23 cellular contexts compared by ENCODE assay signal in genomic region chr5:4229414-4229813, GRCh38.
A peak's percentile ranks its signal among the peaks of the same experiment; 100 is the strongest.
DNase-seq lines count a peak whose midpoint lies in the region; ATAC-seq, FAIRE-seq and TF ChIP-seq lines count a peak whose summit lies in the region.
"Had no signal": no experiment of that assay in that cellular context is flagged by ENCODE, and none has a peak within 500 bp of the region (broad histone marks: within the 10 kb centered on the region; RNA-seq: fewer than 3 reads in every experiment).

No MANE protein-coding gene starts in this region.

- H3K9me3 Mint-ChIP-seq in GM23338 (peaks cover 7% of the 10 kb centered on the region), neural crest cell (peaks cover 10% of the 10 kb centered on the region)

- H3K79me2 ChIP-seq in GM23338 (replicated peaks; ENCODE audit: insufficient read depth) (no peaks in the 10 kb centered on the region), H1 (ENCODE audit: control insufficient read depth in 1 of 2, insufficient read depth in 2 of 2, low read length in 2 of 2) (no peaks in the 10 kb centered on the region)

- no peak overlapping the region for H3K56ac ChIP-seq in H1 (replicated peaks; ENCODE audit: insufficient read length, low read depth, low read length)

- no peak overlapping the region for H3K27ac ChIP-seq in GM23338 (ENCODE audit: low read depth)
- H3K27ac ChIP-seq in H1 (ENCODE audit: low read depth, low read length) = no peak overlapping the region
- H3K27ac ChIP-seq in upper lobe of right lung = no peak overlapping the region
- H3K27ac ChIP-seq in stomach = no peak overlapping the region
- H3K27ac ChIP-seq: A549 had no signal

- ATAC-seq in GM23338 (no peak), upper lobe of right lung (peak; percentile 6), HG03571 (IDR thresholded peaks at IDR 0.05; ENCODE audit: unreplicated experiment) (no peak), HG03045 (IDR thresholded peaks at IDR 0.05; ENCODE audit: unreplicated experiment) (no peak)
- ATAC-seq: A549, HepG2, PC-3 had no signal

- H2BK5ac ChIP-seq in H1 (ENCODE audit: low read depth, low read length) = no peak overlapping the region

- no peak overlapping the region for H3K14ac ChIP-seq in H1 (ENCODE audit: insufficient read length)

- TF ChIP-seq POLR2A in H1 (IDR thresholded peaks at IDR 0.05; ENCODE audit: control extremely low read depth in 1 of 2, low read depth in 2 of 2, low read length in 2 of 2) = no peak
- no peak for TF ChIP-seq POLR2A in stomach (IDR thresholded peaks at IDR 0.05)

- peak overlapping the region; percentile 72; the same call in 1 of the 2 replicates for H2BK20ac ChIP-seq in H1 (ENCODE audit: low read length)

- peaks cover 7% of the 10 kb centered on the region; the same call in 2 of the 3 replicates for H3K36me3 Mint-ChIP-seq in GM23338 (ENCODE audit: low read depth)
- peaks cover 8% of the 10 kb centered on the region for H3K36me3 Mint-ChIP-seq in neural crest cell (ENCODE audit: low read depth)

- H4K20me1 ChIP-seq in GM23338 (replicated peaks; ENCODE audit: insufficient read depth) (no peaks in the 10 kb centered on the region), H1 (replicated peaks in 1 of 2; ENCODE audit: control insufficient read depth in 1 of 2, insufficient read depth in 2 of 2, low read length in 2 of 2) (no peaks in the 10 kb centered on the region)

- no peak overlapping the region for H3K4ac ChIP-seq in H1 (replicated peaks; ENCODE audit: insufficient read length, low read depth, low read length)

- H4K8ac ChIP-seq in H1 (ENCODE audit: extremely low read depth, insufficient read depth, low read length) = peak overlapping the region; percentile 5; the same call in 1 of the 2 replicates

- TF ChIP-seq EP300 in H1 (IDR thresholded peaks at IDR 0.05; ENCODE audit: borderline replicate concordance in 1 of 2, low read depth in 2 of 2, low read length in 2 of 2) (no peak), stomach (IDR thresholded peaks at IDR 0.05) (no peak)

- no peak overlapping the region for H3K23ac ChIP-seq in H1 (ENCODE audit: insufficient read length)

- H3F3A ChIP-seq in GM23338 (replicated peaks; ENCODE audit: low read depth) = no peaks in the 10 kb centered on the region

- no peak overlapping the region for H3K9ac ChIP-seq in H1 (replicated peaks in 1 of 4; ENCODE audit: extremely low read depth in 1 of 4, low read depth in 3 of 4, low read length in 3 of 4)
- H3K9ac ChIP-seq: SK-N-SH had no signal

- DNase-seq in GM23338 (ENCODE audit: low spot score) (no peak), H1 (ENCODE audit: low read depth in 1 of 2, low spot score in 2 of 2) (no peak), neural crest cell (ENCODE audit: low read depth, low spot score) (no peak), upper lobe of right lung (no peak), stomach (no peak)
- DNase-seq: Calu3; DMS79 treated with DMSO at 0.1 percent for 48 hours; GOT3; Kasumi-1; MG63; NCI-H1694; NCI-H2029 treated with DMSO at 0.1 percent for 48 hours; NCI-H446 treated with DMSO at 0.1 percent for 48 hours; NCI-H526; NK-92 treated with Interleukin-12 subunit alpha and Interleukin-12 subunit beta, amount 100 ng/mL, for 24 hours; PC-3; SK-N-SH; SW 1271 had no signal

- 93% methylated on average over 3 of the region's 3 CpGs; no CpG with 5 or more reads in 1 of the 2 experiments for WGBS in H1 (ENCODE audit: extremely low coverage in 1 of 2, insufficient coverage in 1 of 2, insufficient read length in 1 of 2, insufficient replicate concordance in 2 of 2, low coverage in 1 of 2, low lambda C conversion rate in 2 of 2, missing lambda C conversion rate in 1 of 2), 2 experiments
- WGBS in stomach, 5 donors = 87 to 93% (median 92%) methylated on average over 3 of the region's 3 CpGs

- no peak for TF ChIP-seq RAD21 in H1 (IDR thresholded peaks at IDR 0.05 in 1 of 2, conservative IDR thresholded peaks at IDR 0.05 in 1 of 2; ENCODE audit: low read depth in 2 of 2, low read length in 2 of 2)

- no peak overlapping the region for H3K4me3 Mint-ChIP-seq in GM23338
- H3K4me3 Mint-ChIP-seq in neural crest cell = peak overlapping the region; percentile 56
- H3K4me3 Mint-ChIP-seq: B cell had no signal

- H3K4me3 ChIP-seq in GM23338 (no peak overlapping the region), H1 (ENCODE audit: extremely low read depth in 1 of 4, insufficient read depth in 2 of 4, low read depth in 3 of 4, low read length in 4 of 4) (no peak overlapping the region), upper lobe of right lung (no peak overlapping the region), stomach (no peak overlapping the region)
- H3K4me3 ChIP-seq: A549, MG63 had no signal

- no peak overlapping the region for H4K91ac ChIP-seq in H1 (replicated peaks; ENCODE audit: insufficient read length, low read length)

- POLR2A ChIA-PET in H1 (lab: Charles Lee; ENCODE audit: partially characterized antibody) = no interaction called here

- H3K27ac Mint-ChIP-seq in GM23338 = no peak overlapping the region
- peak overlapping the region; percentile 93 for H3K27ac Mint-ChIP-seq in neural crest cell (ENCODE audit: unreplicated experiment)
- H3K27ac Mint-ChIP-seq: B cell had no signal

- H3K4me2 ChIP-seq in GM23338 (no peak overlapping the region), H1 (ENCODE audit: insufficient read depth in 1 of 2, low read depth in 2 of 2, low read length in 2 of 2) (no peak overlapping the region)
- H3K4me2 ChIP-seq: A549, SK-N-SH had no signal

- no peaks in the 10 kb centered on the region for H3K23me2 ChIP-seq in H1 (ENCODE audit: low read depth, low read length)

- intact Hi-C loops in upper lobe of right lung (cut with DNase I) = no loop called here
- intact Hi-C loops in stomach (cut with DNase I; ENCODE audit: low total_unique reads) = no loop called here

- H3K79me1 ChIP-seq in H1 (ENCODE audit: low read depth, low read length) = no peaks in the 10 kb centered on the region

- CTCF ChIA-PET in H1 (lab: Charles Lee; ENCODE audit: partially characterized antibody) = no interaction called here

- H2BK12ac ChIP-seq in H1 (ENCODE audit: low read depth, low read length) = peak overlapping the region; percentile 55; the same call in 1 of the 2 replicates

- FAIRE-seq in H1 (lab: Jason Lieb, UNC) = no peak
- FAIRE-seq: A549, HepG2 had no signal

- peaks cover 18% of the 10 kb centered on the region for H3K4me1 Mint-ChIP-seq in GM23338
- H3K4me1 Mint-ChIP-seq in neural crest cell = peaks cover 39% of the 10 kb centered on the region
- H3K4me1 Mint-ChIP-seq: B cell had no signal

- H3K9me3 ChIP-seq in H1 (ENCODE audit: insufficient read depth in 2 of 2, low read depth in 1 of 2, low read length in 1 of 2) (peaks cover 0 to 3% of the 10 kb centered on the region in 2 experiments; a peak in 3 of 4 replicates), upper lobe of right lung (no peaks in the 10 kb centered on the region), stomach (peaks cover 0 to 12% (median 7%) of the 10 kb centered on the region in 4 donors)
- H3K9me3 ChIP-seq: SK-N-SH had no signal

- TF ChIP-seq CTCF in GM23338 (conservative IDR thresholded peaks at IDR 0.05; ENCODE audit: low read depth in 2 of 2) (no peak), H1 (IDR thresholded peaks at IDR 0.05; ENCODE audit: control extremely low read depth in 1 of 3, insufficient read depth in 1 of 3, low read depth in 1 of 3, low read length in 3 of 3) (no peak), neural crest cell (conservative IDR thresholded peaks at IDR 0.05) (no peak), upper lobe of right lung (IDR thresholded peaks at IDR 0.05) (no peak), stomach (IDR thresholded peaks at IDR 0.05) (no peak)

- no peak overlapping the region for H2AK5ac ChIP-seq in H1 (ENCODE audit: low read depth, low read length)

- H3K4me1 ChIP-seq in GM23338 (ENCODE audit: insufficient read depth) = no peaks in the 10 kb centered on the region
- H3K4me1 ChIP-seq in H1 (replicated peaks in 1 of 4; ENCODE audit: control insufficient read depth in 3 of 4, insufficient read depth in 4 of 4, low read length in 3 of 4) = peaks cover 0 to 9% (median 2%) of the 10 kb centered on the region in 4 experiments; a peak in 3 of 7 replicates
- no peaks in the 10 kb centered on the region for H3K4me1 ChIP-seq in upper lobe of right lung
- H3K4me1 ChIP-seq in stomach = no peaks in the 10 kb centered on the region
- H3K4me1 ChIP-seq: A549 had no signal

- H2BK120ac ChIP-seq in H1 (replicated peaks; ENCODE audit: low read depth, low read length) = no peak overlapping the region

- H4K5ac ChIP-seq in H1 (ENCODE audit: insufficient read length, low read depth, low read length) = no peak overlapping the region

- no peak overlapping the region for H3K18ac ChIP-seq in H1 (ENCODE audit: extremely low read depth, low read length)

- H3K9me2 ChIP-seq in GM23338 (ENCODE audit: insufficient read depth) = 0 out of 2 replicates have a peak, but pooled peaks cover 8% of the 10 kb centered on the region
- H3K9me2 ChIP-seq: SK-N-SH had no signal

- H3K36me3 ChIP-seq in GM23338 (ENCODE audit: insufficient read depth) (peaks cover 3% of the 10 kb centered on the region; the same call in 1 of the 2 replicates), H1 (ENCODE audit: control insufficient read depth in 2 of 4, insufficient read depth in 4 of 4, low read length in 3 of 4) (no peaks in the 10 kb centered on the region), upper lobe of right lung (no peaks in the 10 kb centered on the region), stomach (no peaks in the 10 kb centered on the region)
- H3K36me3 ChIP-seq: MG63 had no signal

- peak overlapping the region; percentile 70; the same call in 1 of the 2 replicates for H2AFZ ChIP-seq in GM23338
- H2AFZ ChIP-seq in H1 (ENCODE audit: low read length) = no peak overlapping the region

- H3K27me3 ChIP-seq in GM23338 (ENCODE audit: insufficient read depth) (no peaks in the 10 kb centered on the region), H1 (replicated peaks in 1 of 4; ENCODE audit: control insufficient read depth in 3 of 4, extremely low read depth in 1 of 4, insufficient read depth in 3 of 4, low read length in 3 of 4) (no peaks in the 10 kb centered on the region; a peak in 3 of 7 replicates), upper lobe of right lung (no peaks in the 10 kb centered on the region), stomach (peaks cover 0 to 19% (median 0%) of the 10 kb centered on the region in 3 donors)

- peaks cover 3% of the 10 kb centered on the region for H3K27me3 Mint-ChIP-seq in GM23338 (ENCODE audit: insufficient read depth, low read depth, poor library complexity)
- no peaks in the 10 kb centered on the region for H3K27me3 Mint-ChIP-seq in neural crest cell (ENCODE audit: low read depth)
- H3K27me3 Mint-ChIP-seq: B cell had no signal

- H2BK15ac ChIP-seq in H1 (ENCODE audit: low read length) = no peak overlapping the region

TF ChIP-seq in GM23338, 12 proteins besides CTCF, POLR2A, EP300 and RAD21 (continues in another document):
- no peak for TF ChIP-seq ZNF114 (CRISPR knock-in tag; IDR thresholded peaks at IDR 0.05)

TF ChIP-seq in H1, 55 proteins besides CTCF, POLR2A, EP300 and RAD21 (continues in another document):
- TF ChIP-seq CREB1 (IDR thresholded peaks at IDR 0.05) (no peak), JUN (IDR thresholded peaks at IDR 0.05; ENCODE audit: low read depth, low read length) (no peak), TAF7 (optimal IDR thresholded peaks at IDR 0.05; ENCODE audit: borderline replicate concordance, low read depth, low read length) (no peak), SRF (IDR thresholded peaks at IDR 0.05; ENCODE audit: low read depth, low read length) (no peak), NANOG (IDR thresholded peaks at IDR 0.05; ENCODE audit: insufficient read depth, low read depth, low read length, poor library complexity, severe bottlenecking) (no peak), CHD1 (IDR thresholded peaks at IDR 0.05; ENCODE audit: low read depth, low read length) (no peak)
